Comparison of ENCODE assay signal across 1 cellular context in the genomic region with DNA sequence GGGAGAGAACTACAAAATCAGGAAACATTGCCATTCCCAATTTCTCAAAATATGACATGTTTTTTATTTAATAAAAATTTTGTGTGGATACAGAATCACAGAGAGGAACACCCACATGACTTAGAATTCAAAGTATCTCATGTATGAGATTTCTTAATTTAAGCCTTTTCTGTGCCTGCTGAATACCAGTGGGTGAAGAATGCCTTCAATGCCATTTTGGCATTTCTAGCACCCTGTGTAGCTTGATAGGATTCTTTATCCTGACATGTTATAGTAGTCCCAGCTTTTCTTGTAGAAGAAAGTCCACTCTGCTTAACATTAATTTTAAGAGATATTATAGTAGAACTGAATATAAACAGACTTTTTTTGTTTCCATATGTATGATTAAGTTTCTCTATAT.
TF ChIP-seq lines count a peak whose summit lies in the region.

No MANE protein-coding gene starts in this region.

TF ChIP-seq in GM23338, 12 proteins besides CTCF, POLR2A, EP300 and RAD21 (continued from another document):
- TF ChIP-seq, protein P1, sequence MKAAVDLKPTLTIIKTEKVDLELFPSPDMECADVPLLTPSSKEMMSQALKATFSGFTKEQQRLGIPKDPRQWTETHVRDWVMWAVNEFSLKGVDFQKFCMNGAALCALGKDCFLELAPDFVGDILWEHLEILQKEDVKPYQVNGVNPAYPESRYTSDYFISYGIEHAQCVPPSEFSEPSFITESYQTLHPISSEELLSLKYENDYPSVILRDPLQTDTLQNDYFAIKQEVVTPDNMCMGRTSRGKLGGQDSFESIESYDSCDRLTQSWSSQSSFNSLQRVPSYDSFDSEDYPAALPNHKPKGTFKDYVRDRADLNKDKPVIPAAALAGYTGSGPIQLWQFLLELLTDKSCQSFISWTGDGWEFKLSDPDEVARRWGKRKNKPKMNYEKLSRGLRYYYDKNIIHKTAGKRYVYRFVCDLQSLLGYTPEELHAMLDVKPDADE (IDR thresholded peaks at IDR 0.05): no peak
- no peak for TF ChIP-seq ZNF331 (CRISPR knock-in tag; IDR thresholded peaks at IDR 0.05; ENCODE audit: low read depth)
- TF ChIP-seq, protein P2, sequence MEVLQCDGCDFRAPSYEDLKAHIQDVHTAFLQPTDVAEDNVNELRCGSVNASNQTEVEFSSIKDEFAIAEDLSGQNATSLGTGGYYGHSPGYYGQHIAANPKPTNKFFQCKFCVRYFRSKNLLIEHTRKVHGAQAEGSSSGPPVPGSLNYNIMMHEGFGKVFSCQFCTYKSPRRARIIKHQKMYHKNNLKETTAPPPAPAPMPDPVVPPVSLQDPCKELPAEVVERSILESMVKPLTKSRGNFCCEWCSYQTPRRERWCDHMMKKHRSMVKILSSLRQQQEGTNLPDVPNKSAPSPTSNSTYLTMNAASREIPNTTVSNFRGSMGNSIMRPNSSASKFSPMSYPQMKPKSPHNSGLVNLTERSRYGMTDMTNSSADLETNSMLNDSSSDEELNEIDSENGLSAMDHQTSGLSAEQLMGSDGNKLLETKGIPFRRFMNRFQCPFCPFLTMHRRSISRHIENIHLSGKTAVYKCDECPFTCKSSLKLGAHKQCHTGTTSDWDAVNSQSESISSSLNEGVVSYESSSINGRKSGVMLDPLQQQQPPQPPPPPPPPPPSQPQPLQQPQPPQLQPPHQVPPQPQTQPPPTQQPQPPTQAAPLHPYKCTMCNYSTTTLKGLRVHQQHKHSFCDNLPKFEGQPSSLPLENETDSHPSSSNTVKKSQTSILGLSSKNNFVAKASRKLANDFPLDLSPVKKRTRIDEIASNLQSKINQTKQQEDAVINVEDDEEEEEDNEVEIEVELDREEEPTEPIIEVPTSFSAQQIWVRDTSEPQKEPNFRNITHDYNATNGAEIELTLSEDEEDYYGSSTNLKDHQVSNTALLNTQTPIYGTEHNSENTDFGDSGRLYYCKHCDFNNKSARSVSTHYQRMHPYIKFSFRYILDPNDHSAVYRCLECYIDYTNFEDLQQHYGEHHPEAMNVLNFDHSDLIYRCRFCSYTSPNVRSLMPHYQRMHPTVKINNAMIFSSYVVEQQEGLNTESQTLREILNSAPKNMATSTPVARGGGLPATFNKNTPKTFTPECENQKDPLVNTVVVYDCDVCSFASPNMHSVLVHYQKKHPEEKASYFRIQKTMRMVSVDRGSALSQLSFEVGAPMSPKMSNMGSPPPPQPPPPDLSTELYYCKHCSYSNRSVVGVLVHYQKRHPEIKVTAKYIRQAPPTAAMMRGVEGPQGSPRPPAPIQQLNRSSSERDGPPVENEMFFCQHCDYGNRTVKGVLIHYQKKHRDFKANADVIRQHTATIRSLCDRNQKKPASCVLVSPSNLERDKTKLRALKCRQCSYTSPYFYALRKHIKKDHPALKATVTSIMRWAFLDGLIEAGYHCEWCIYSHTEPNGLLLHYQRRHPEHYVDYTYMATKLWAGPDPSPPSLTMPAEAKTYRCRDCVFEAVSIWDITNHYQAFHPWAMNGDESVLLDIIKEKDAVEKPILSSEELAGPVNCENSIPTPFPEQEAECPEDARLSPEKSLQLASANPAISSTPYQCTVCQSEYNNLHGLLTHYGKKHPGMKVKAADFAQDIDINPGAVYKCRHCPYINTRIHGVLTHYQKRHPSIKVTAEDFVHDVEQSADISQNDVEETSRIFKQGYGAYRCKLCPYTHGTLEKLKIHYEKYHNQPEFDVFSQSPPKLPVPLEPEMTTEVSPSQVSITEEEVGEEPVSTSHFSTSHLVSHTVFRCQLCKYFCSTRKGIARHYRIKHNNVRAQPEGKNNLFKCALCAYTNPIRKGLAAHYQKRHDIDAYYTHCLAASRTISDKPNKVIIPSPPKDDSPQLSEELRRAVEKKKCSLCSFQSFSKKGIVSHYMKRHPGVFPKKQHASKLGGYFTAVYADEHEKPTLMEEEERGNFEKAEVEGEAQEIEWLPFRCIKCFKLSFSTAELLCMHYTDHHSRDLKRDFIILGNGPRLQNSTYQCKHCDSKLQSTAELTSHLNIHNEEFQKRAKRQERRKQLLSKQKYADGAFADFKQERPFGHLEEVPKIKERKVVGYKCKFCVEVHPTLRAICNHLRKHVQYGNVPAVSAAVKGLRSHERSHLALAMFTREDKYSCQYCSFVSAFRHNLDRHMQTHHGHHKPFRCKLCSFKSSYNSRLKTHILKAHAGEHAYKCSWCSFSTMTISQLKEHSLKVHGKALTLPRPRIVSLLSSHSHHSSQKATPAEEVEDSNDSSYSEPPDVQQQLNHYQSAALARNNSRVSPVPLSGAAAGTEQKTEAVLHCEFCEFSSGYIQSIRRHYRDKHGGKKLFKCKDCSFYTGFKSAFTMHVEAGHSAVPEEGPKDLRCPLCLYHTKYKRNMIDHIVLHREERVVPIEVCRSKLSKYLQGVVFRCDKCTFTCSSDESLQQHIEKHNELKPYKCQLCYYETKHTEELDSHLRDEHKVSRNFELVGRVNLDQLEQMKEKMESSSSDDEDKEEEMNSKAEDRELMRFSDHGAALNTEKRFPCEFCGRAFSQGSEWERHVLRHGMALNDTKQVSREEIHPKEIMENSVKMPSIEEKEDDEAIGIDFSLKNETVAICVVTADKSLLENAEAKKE (CRISPR knock-in tag; IDR thresholded peaks at IDR 0.05): no peak
- no peak for TF ChIP-seq POLR2AphosphoS5 (IDR thresholded peaks at IDR 0.05; ENCODE audit: low read depth)
- no peak for TF ChIP-seq CREB1 (CRISPR knock-in tag; IDR thresholded peaks at IDR 0.05; ENCODE audit: low read depth)
